In the genomic region with DNA sequence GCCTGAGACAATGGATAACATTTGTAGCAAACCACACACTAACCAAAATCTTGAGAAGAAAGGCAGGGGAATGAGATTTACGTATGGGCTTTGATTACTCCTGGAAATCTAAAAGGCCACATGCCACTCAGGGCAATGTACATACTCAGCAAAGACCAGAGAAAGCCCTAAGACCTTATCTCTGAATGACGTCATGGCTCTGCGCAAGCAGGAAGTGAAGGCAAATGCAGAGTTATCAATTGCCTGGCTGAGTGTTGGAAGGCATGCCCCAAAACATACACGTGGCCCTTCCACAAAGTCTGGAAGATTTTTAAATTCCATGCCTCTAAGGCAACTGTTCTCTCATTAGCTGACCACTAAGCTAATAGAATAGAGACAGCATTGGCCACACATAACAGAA, we compare ENCODE assay signal across 18 cellular contexts.
"Had no signal": no experiment of that assay in that cellular context is flagged by ENCODE, and none has a peak within 500 bp of the region (broad histone marks: within the 10 kb centered on the region; RNA-seq: fewer than 3 reads in every experiment).

No MANE protein-coding gene starts in this region.

- H3K27ac ChIP-seq: tibial artery, vagina had no signal

- ATAC-seq: effector memory CD8-positive, alpha-beta T cell; left lobe of liver; mucosa of descending colon; naive thymus-derived CD4-positive, alpha-beta T cell; WTC11 had no signal

- DNase-seq: activated CD4-positive, alpha-beta T cell treated with anti-CD3 and anti-CD28 coated beads for 4 hours; activated CD8-positive, alpha-beta memory T cell treated with anti-CD3 and anti-CD28 coated beads for 24 hours; activated gamma-delta T cell treated with Interleukin-2 at 50 U/mL for 16 hours; amygdala; cerebellar nuclear complex; effector memory CD8-positive, alpha-beta T cell; mucosa of descending colon; naive thymus-derived CD4-positive, alpha-beta T cell; posterior cingulate gyrus; stimulated activated CD4-positive, alpha-beta T cell treated with anti-CD3 and anti-CD28 coated beads, Interleukin-15, amount 100 ng/mL, for 24 hours; stimulated activated CD4-positive, alpha-beta T cell treated with anti-CD3 and anti-CD28 coated beads, Interleukin-4, amount 100 ng/mL, for 24 hours; stimulated activated naive CD4-positive, alpha-beta T cell; tibial artery had no signal

- H3K27me3 ChIP-seq: tibial artery, vagina had no signal

- H3K36me3 ChIP-seq: tibial artery, vagina had no signal

- FAIRE-seq: keratinocyte, TTC549 had no signal

- H3K9me3 ChIP-seq: mucosa of descending colon, vagina had no signal

- H3K4me3 ChIP-seq: mucosa of descending colon, tibial artery, vagina had no signal

- H3K4me1 ChIP-seq: tibial artery, vagina had no signal
